18 cellular contexts compared by ENCODE assay signal in genomic region chr2:230976671-230977171, GRCh38. TPM values are rescaled to one million over a fixed set of nuclear protein-coding genes. Genes with fewer than 3 reads are reported as not detected.
A peak's percentile ranks its signal among the peaks of the same experiment; 100 is the strongest.
DNase-seq lines count a peak whose midpoint lies in the region; ATAC-seq, FAIRE-seq and TF ChIP-seq lines count a peak whose summit lies in the region.
"Had no signal": no experiment of that assay in that cellular context is flagged by ENCODE, and none has a peak within 500 bp of the region (broad histone marks: within the 10 kb centered on the region; RNA-seq: fewer than 3 reads in every experiment).

No MANE protein-coding gene starts in this region.

- DNase-seq in GM12864 (ENCODE audit: low read depth) (peak; percentile 75), NB4 (ENCODE audit: low read depth) (peak; percentile 74), HepG2 (ENCODE audit: low spot score) (no peak), suprapubic skin (ENCODE audit: low spot score in 2 of 2) (no peak), superior temporal gyrus (ENCODE audit: extremely low spot score) (no peak), GOT3 (lab: John Stamatoyannopoulos, UW) (no peak)
- DNase-seq: BE2C, cortex of kidney, erythroblast, glutamatergic neuron had no signal

- no peak for TF ChIP-seq RAD21 in HepG2 (CRISPR knock-in tag; IDR thresholded peaks at IDR 0.05)

- no peak overlapping the region for H3K9ac ChIP-seq in HepG2 (ENCODE audit: insufficient read depth, low read depth, low read length)

- no peak overlapping the region for H3K4me2 ChIP-seq in HepG2 (ENCODE audit: low read depth, low read length)

- H3K79me2 ChIP-seq in HepG2 (ENCODE audit: insufficient read depth, low read length) = no peaks in the 10 kb centered on the region

- no peak for FAIRE-seq in HepG2 (lab: Jason Lieb, UNC)
- FAIRE-seq: keratinocyte, urothelium cell line had no signal

- H3K9me3 ChIP-seq in HepG2 (ENCODE audit: low read length) = no peaks in the 10 kb centered on the region
- H3K9me3 ChIP-seq in suprapubic skin = no peaks in the 10 kb centered on the region
- H3K9me3 ChIP-seq: ascending aorta, BE2C had no signal

- POLR2A ChIA-PET in HepG2 (lab: Yijun Ruan, JAX) = no interaction called here

- H3K4me1 ChIP-seq in HepG2 (ENCODE audit: insufficient read depth, low read length) (no peaks in the 10 kb centered on the region), suprapubic skin (no peaks in the 10 kb centered on the region)
- H3K4me1 ChIP-seq: ascending aorta, BE2C had no signal

- TF ChIP-seq POLR2A in NB4 (IDR thresholded peaks at IDR 0.05; ENCODE audit: extremely low read depth, insufficient read length) (no peak), HepG2 (IDR thresholded peaks at IDR 0.05; ENCODE audit: insufficient read depth in 1 of 2, low read depth in 2 of 2, low read length in 2 of 2) (no peak), suprapubic skin (IDR thresholded peaks at IDR 0.05) (no peak)

- CTCF ChIA-PET in HepG2 (lab: Yijun Ruan, JAX; ENCODE audit: low intra/inter-chr PET ratio, low total read pairs) = no interaction called here

- H4K20me1 ChIP-seq in HepG2 (ENCODE audit: insufficient read depth, low read length) = no peaks in the 10 kb centered on the region

- peaks cover 0 to 12% of the 10 kb centered on the region in 2 experiments; a peak in 1 of 5 replicates for H3K27me3 ChIP-seq in HepG2 (ENCODE audit: control insufficient read depth in 1 of 2, insufficient read depth in 2 of 2, low read length in 2 of 2)
- H3K27me3 ChIP-seq in suprapubic skin = no peaks in the 10 kb centered on the region
- H3K27me3 ChIP-seq: ascending aorta, BE2C had no signal

- no peak for TF ChIP-seq CTCF in GM12864 (IDR thresholded peaks at IDR 0.05; ENCODE audit: low read depth, low read length, missing control alignments)
- TF ChIP-seq CTCF in NB4 (IDR thresholded peaks at IDR 0.05; ENCODE audit: low read depth, low read length) = no peak
- no peak for TF ChIP-seq CTCF in HepG2 (CRISPR knock-in tag; IDR thresholded peaks at IDR 0.05)
- TF ChIP-seq CTCF in suprapubic skin (IDR thresholded peaks at IDR 0.05) = no peak

- in situ Hi-C loops in HepG2 (cut with HindIII; ENCODE audit: extremely low pct_ligation_motif_present, low pct_unique_long_range_greater_than_20kb) = no loop called here

- H3K27ac ChIP-seq in HepG2 (ENCODE audit: extremely low read length, insufficient read depth, low read length) = no peak overlapping the region
- H3K27ac ChIP-seq in suprapubic skin = no peak overlapping the region
- H3K27ac ChIP-seq: ascending aorta, skin epidermis had no signal

- no peak overlapping the region for H2AFZ ChIP-seq in HepG2 (ENCODE audit: low read length)

- no TSS peak for BruUV-seq in HepG2 (replicated peaks; lab: Mats Ljungman, UMichigan)

- H3K36me3 ChIP-seq in HepG2 (replicated peaks in 1 of 2; ENCODE audit: control insufficient read depth in 1 of 2, insufficient read depth in 2 of 2, low read length in 2 of 2) = no peaks in the 10 kb centered on the region
- no peaks in the 10 kb centered on the region for H3K36me3 ChIP-seq in suprapubic skin
- H3K36me3 ChIP-seq: ascending aorta, BE2C had no signal

- H3K4me3 ChIP-seq in GM12864 (ENCODE audit: low read depth, low read length) = no peak overlapping the region; the same call in 1 of the 2 replicates
- no peak overlapping the region for H3K4me3 ChIP-seq in NB4 (ENCODE audit: low read depth, low read length)
- H3K4me3 ChIP-seq in HepG2 (replicated peaks in 1 of 3; ENCODE audit: insufficient read depth in 1 of 3, low read depth in 2 of 3, low read length in 3 of 3) = no peak overlapping the region
- H3K4me3 ChIP-seq in suprapubic skin = no peak overlapping the region
- H3K4me3 ChIP-seq: ascending aorta, skin epidermis had no signal

- TF ChIP-seq EP300 in HepG2 (IDR thresholded peaks at IDR 0.05; ENCODE audit: low read depth in 2 of 2, low read length in 2 of 2) (no peak), HepG2 (CRISPR knock-in tag; IDR thresholded peaks at IDR 0.05; ENCODE audit: borderline replicate concordance) (no peak), suprapubic skin (IDR thresholded peaks at IDR 0.05) (no peak)

- WGBS in HepG2 (ENCODE audit: low lambda C conversion rate) = 55% methylated on average over 6 of the region's 6 CpGs
- 76% methylated on average over 6 of the region's 6 CpGs for WGBS in suprapubic skin

- ATAC-seq in GM19351 (IDR thresholded peaks at IDR 0.05; ENCODE audit: unreplicated experiment) (peak; percentile 30), HepG2 (no peak), GM18870 (IDR thresholded peaks at IDR 0.05; ENCODE audit: unreplicated experiment) (no peak)

- intact Hi-C loops in HepG2 (cut with micrococcal nuclease; ENCODE audit: unreplicated experiment) = no loop called here

TF ChIP-seq in HepG2, 621 proteins besides CTCF, POLR2A, EP300 and RAD21:
- 0 out of 2 replicates have a peak, but pooled peaks have one; percentile 17 for TF ChIP-seq RARA (CRISPR knock-in tag; IDR thresholded peaks at IDR 0.05)
- TF ChIP-seq ZNF468 (CRISPR knock-in tag; IDR thresholded peaks at IDR 0.05) = no peak

RNA-seq across cellular contexts. Expression of gene SPATA3, which starts 19.2 kb away (rescaled TPM):
- total RNA-seq in HepG2 (2016; rRNA removed; fragmentation: Illumina TruSeq; extraction: Trizol) = not detected in 2 replicates
- total RNA-seq in HepG2 (2016; cell fraction: cytosol; rRNA removed; fragmentation: Illumina TruSeq; extraction: Trizol; ENCODE audit: low read depth) = not detected in 2 replicates
- total RNA-seq in HepG2 (2016; cell fraction: insoluble cytoplasmic fraction; rRNA removed; fragmentation: Illumina TruSeq; extraction: Trizol) = not detected in 2 replicates
- not detected in 2 replicates for total RNA-seq in HepG2 (2016; cell fraction: membrane; rRNA removed; fragmentation: Illumina TruSeq; extraction: Trizol)
- not detected in 2 replicates for total RNA-seq in HepG2 (2016; cell fraction: nucleus; rRNA removed; fragmentation: Illumina TruSeq; extraction: Trizol)
- not detected in 2 replicates for polyA plus RNA-seq in HepG2 (2011; rRNA removed)
- not detected in 2 replicates for polyA plus RNA-seq in HepG2 (2011; cell fraction: cytosol; rRNA removed)
- polyA plus RNA-seq in HepG2 (2011; cell fraction: nucleus; rRNA removed) = not detected in 2 replicates
- polyA plus RNA-seq in HepG2 (2012) = not detected in 2 replicates
- polyA plus RNA-seq in HepG2 (2016; cell fraction: cytosol; fragmentation: Illumina TruSeq; extraction: Trizol; ENCODE audit: low read depth) = not detected in 2 replicates
- not detected in 2 replicates for polyA plus RNA-seq in HepG2 (2016; cell fraction: insoluble cytoplasmic fraction; fragmentation: Illumina TruSeq; extraction: Trizol; ENCODE audit: low read depth)
- not detected in 2 replicates for polyA plus RNA-seq in HepG2 (2016; cell fraction: membrane; fragmentation: Illumina TruSeq; extraction: Trizol; ENCODE audit: low read depth)
- polyA plus RNA-seq in HepG2 (2016; cell fraction: nucleus; fragmentation: Illumina TruSeq; extraction: Trizol; ENCODE audit: insufficient read depth, low read depth) = not detected in 2 replicates
- polyA minus RNA-seq in HepG2 (2011; rRNA and poly(A)+ RNA removed; ENCODE audit: low replicate concordance) = not detected in 2 replicates
- polyA minus RNA-seq in HepG2 (2011; cell fraction: cytosol; rRNA and poly(A)+ RNA removed) = not detected in 2 replicates
- not detected in 2 replicates for polyA minus RNA-seq in HepG2 (2011; cell fraction: nucleus; rRNA and poly(A)+ RNA removed)
- not detected for total RNA-seq in suprapubic skin
- total RNA-seq: activated T-helper 2 cell treated with anti-CD3 and anti-CD28 coated beads, Interferon-gamma antibody, Interleukin-2, Interleukin-4, amounts not matched to agents 10 μg/mL and 5 μg/mL and 100 μg/mL, durations not matched to agents 14 hours and 24 hours and 36 hours; ascending aorta; osteocyte had no signal
- polyA plus RNA-seq: keratinocyte had no signal

RNA-seq across cellular contexts. Expression of gene GPR55, which starts 51.7 kb away (rescaled TPM):
- total RNA-seq in HepG2 (2016; rRNA removed; fragmentation: Illumina TruSeq; extraction: Trizol) = not detected in 2 replicates
- not detected in 2 replicates for total RNA-seq in HepG2 (2016; cell fraction: cytosol; rRNA removed; fragmentation: Illumina TruSeq; extraction: Trizol; ENCODE audit: low read depth)
- 0.04 TPM in 1 of 2 replicates, not detected in the other for total RNA-seq in HepG2 (2016; cell fraction: insoluble cytoplasmic fraction; rRNA removed; fragmentation: Illumina TruSeq; extraction: Trizol)
- total RNA-seq in HepG2 (2016; cell fraction: membrane; rRNA removed; fragmentation: Illumina TruSeq; extraction: Trizol) = not detected in 2 replicates
- total RNA-seq in HepG2 (2016; cell fraction: nucleus; rRNA removed; fragmentation: Illumina TruSeq; extraction: Trizol) = not detected in 2 replicates
- polyA plus RNA-seq in HepG2 (2011; rRNA removed) = not detected in 2 replicates
- 0.04 TPM in 1 of 2 replicates, not detected in the other for polyA plus RNA-seq in HepG2 (2011; cell fraction: cytosol; rRNA removed)
- 0.05 and 0.06 TPM in 2 replicates for polyA plus RNA-seq in HepG2 (2011; cell fraction: nucleus; rRNA removed)
- polyA plus RNA-seq in HepG2 (2012) = not detected in 2 replicates
- not detected in 2 replicates for polyA plus RNA-seq in HepG2 (2016; cell fraction: cytosol; fragmentation: Illumina TruSeq; extraction: Trizol; ENCODE audit: low read depth)
- not detected in 2 replicates for polyA plus RNA-seq in HepG2 (2016; cell fraction: insoluble cytoplasmic fraction; fragmentation: Illumina TruSeq; extraction: Trizol; ENCODE audit: low read depth)
- not detected in 2 replicates for polyA plus RNA-seq in HepG2 (2016; cell fraction: membrane; fragmentation: Illumina TruSeq; extraction: Trizol; ENCODE audit: low read depth)
- 0.18 TPM in 1 of 2 replicates, not detected in the other for polyA plus RNA-seq in HepG2 (2016; cell fraction: nucleus; fragmentation: Illumina TruSeq; extraction: Trizol; ENCODE audit: insufficient read depth, low read depth)
- 0.09 and 0.14 TPM in 2 replicates for polyA minus RNA-seq in HepG2 (2011; rRNA and poly(A)+ RNA removed; ENCODE audit: low replicate concordance)
- not detected in 2 replicates for polyA minus RNA-seq in HepG2 (2011; cell fraction: cytosol; rRNA and poly(A)+ RNA removed)
- not detected in 2 replicates for polyA minus RNA-seq in HepG2 (2011; cell fraction: nucleus; rRNA and poly(A)+ RNA removed)
- 1 to 10 TPM in 1 of 4 donors, under 1 TPM in 1, not detected in 2; 0.72 to 1.2 TPM for total RNA-seq in suprapubic skin
- total RNA-seq: ascending aorta, osteocyte had no signal
- polyA plus RNA-seq: keratinocyte had no signal

Comparison
In these comparisons a context has a peak if more than half of its experiments do, and no peak if none do; other contexts are left out.
1. DNase-seq: peak in GM12864 (single experiment) and NB4 (single experiment); none in HepG2 (single experiment), suprapubic skin (0 of 2), superior temporal gyrus (single experiment) and GOT3 (single experiment).